Comparison of ENCODE assay signal across 11 cellular contexts in genomic region chr4:52714597-52715254, GRCh38. TPM values are rescaled to one million over a fixed set of nuclear protein-coding genes. Genes with fewer than 3 reads are reported as not detected.
DNase-seq lines count a peak whose midpoint lies in the region; ATAC-seq and TF ChIP-seq lines count a peak whose summit lies in the region.
"Had no signal": no experiment of that assay in that cellular context is flagged by ENCODE, and none has a peak within 500 bp of the region (broad histone marks: within the 10 kb centered on the region; RNA-seq: fewer than 3 reads in every experiment).

No MANE protein-coding gene starts in this region.

- no peaks in the 10 kb centered on the region for H4K20me1 ChIP-seq in DOHH2 (ENCODE audit: control insufficient read depth, insufficient read depth, low read depth, low read length)

- no peak for TF ChIP-seq CTCF in DOHH2 (IDR thresholded peaks at IDR 0.05; ENCODE audit: low read depth, low read length, poor library complexity, severe bottlenecking)

- peak overlapping the region; percentile 95 for H3K4me3 Mint-ChIP-seq in activated CD4-positive, alpha-beta memory T cell treated with anti-CD3 and anti-CD28 coated beads for 36 hours

- H3K4me3 ChIP-seq in DOHH2 (ENCODE audit: low read length): peak overlapping the region; percentile 92
- peak overlapping the region; percentile 92 for H3K4me3 ChIP-seq in HUES48 (ENCODE audit: low read depth, low read length)
- H3K4me3 ChIP-seq in iPS-20b (ENCODE audit: low read length): peak overlapping the region; percentile 95
- H3K4me3 ChIP-seq: esophagus muscularis mucosa had no signal

- H3K27ac ChIP-seq in DOHH2 (ENCODE audit: low read depth, low read length) (peak overlapping the region; percentile 90), HUES48 (ENCODE audit: low read depth, low read length) (peak overlapping the region; percentile 90), iPS-20b (ENCODE audit: low read length) (peak overlapping the region; percentile 64)

- no peaks in the 10 kb centered on the region for H3K9me3 Mint-ChIP-seq in activated CD4-positive, alpha-beta memory T cell treated with anti-CD3 and anti-CD28 coated beads for 36 hours

- H3K4me1 Mint-ChIP-seq in activated CD4-positive, alpha-beta memory T cell treated with anti-CD3 and anti-CD28 coated beads for 36 hours (ENCODE audit: low read depth): peaks cover 54% of the 10 kb centered on the region

- peaks cover 70% of the 10 kb centered on the region for H3F3A ChIP-seq in DOHH2 (ENCODE audit: control insufficient read depth, insufficient read depth)

- H3K4me1 ChIP-seq in DOHH2 (ENCODE audit: control insufficient read depth, low read length) (peaks cover 54% of the 10 kb centered on the region), HUES48 (ENCODE audit: control insufficient read depth, insufficient read depth, low read length) (peaks cover 23% of the 10 kb centered on the region), iPS-20b (ENCODE audit: insufficient read depth, low read length) (peaks cover 16% of the 10 kb centered on the region; the same call in 1 of the 2 replicates)

- intact Hi-C loops in activated CD4-positive, alpha-beta memory T cell treated with anti-CD3 and anti-CD28 coated beads for 36 hours (cut with micrococcal nuclease): loop anchor here (2.0 to 5.0 kb wide), 5 partner anchors 148 to 1348 kb away; partner anchors contain the start of genes CHIC2 and RASL11B

- H3K27me3 ChIP-seq in DOHH2 (ENCODE audit: control insufficient read depth, low read length) (no peaks in the 10 kb centered on the region), HUES48 (ENCODE audit: control insufficient read depth, insufficient read depth, low read length) (no peaks in the 10 kb centered on the region), iPS-20b (ENCODE audit: insufficient read depth, low read length) (no peaks in the 10 kb centered on the region)
- H3K27me3 ChIP-seq: esophagus muscularis mucosa had no signal

- no peaks in the 10 kb centered on the region for H3K9me3 ChIP-seq in DOHH2 (ENCODE audit: control insufficient read depth, insufficient read depth, low read length)
- H3K9me3 ChIP-seq in HUES48 (ENCODE audit: control insufficient read depth, insufficient read depth, low read length): no peaks in the 10 kb centered on the region
- no peaks in the 10 kb centered on the region for H3K9me3 ChIP-seq in iPS-20b (ENCODE audit: insufficient read depth, low read depth, low read length)
- H3K9me3 ChIP-seq: esophagus muscularis mucosa had no signal

- peaks cover 37% of the 10 kb centered on the region for H3K79me2 ChIP-seq in DOHH2 (ENCODE audit: control insufficient read depth, low read length)

- DNase-seq in activated CD4-positive, alpha-beta memory T cell treated with anti-CD3 and anti-CD28 coated beads for 36 hours: peak; percentile 25
- no peak for DNase-seq in NCI-H2196 (lab: John Stamatoyannopoulos, UW; ENCODE audit: unreplicated experiment)
- no peak for DNase-seq in iPS-NIHi7 (ENCODE audit: extremely low spot score)
- DNase-seq in pons (ENCODE audit: low spot score): no peak
- DNase-seq: NCI-H446 treated with DMSO at 0.1 percent for 48 hours had no signal

- H3K36me3 ChIP-seq in DOHH2 (ENCODE audit: control insufficient read depth, low read length): peaks cover 59% of the 10 kb centered on the region
- H3K36me3 ChIP-seq in HUES48 (ENCODE audit: control insufficient read depth, insufficient read depth, low read length): peaks cover 55% of the 10 kb centered on the region
- H3K36me3 ChIP-seq in iPS-20b (ENCODE audit: insufficient read depth, low read depth, low read length): peaks cover 54% of the 10 kb centered on the region

- peak overlapping the region; percentile 97 for H3K27ac Mint-ChIP-seq in activated CD4-positive, alpha-beta memory T cell treated with anti-CD3 and anti-CD28 coated beads for 36 hours

- H3K27me3 Mint-ChIP-seq in activated CD4-positive, alpha-beta memory T cell treated with anti-CD3 and anti-CD28 coated beads for 36 hours: no peaks in the 10 kb centered on the region

- CTCF ChIA-PET in activated CD4-positive, alpha-beta memory T cell treated with anti-CD3 and anti-CD28 coated beads for 36 hours (lab: Charles Lee): interaction anchor here (3.9 kb wide), 1 partner anchor 169 kb away, joined by 19 read pairs; no protein-coding TSS in a partner anchor

- H3K9ac ChIP-seq in HUES48 (ENCODE audit: low read depth, low read length) (peak overlapping the region; percentile 96; the same call in 1 of the 2 replicates), iPS-20b (ENCODE audit: low read depth, low read length) (peak overlapping the region; percentile 99)

- ATAC-seq in HG03025 (IDR thresholded peaks at IDR 0.05; ENCODE audit: low FRiP score, unreplicated experiment): no peak

- H3K36me3 Mint-ChIP-seq in activated CD4-positive, alpha-beta memory T cell treated with anti-CD3 and anti-CD28 coated beads for 36 hours: peaks cover 51% of the 10 kb centered on the region

- peak overlapping the region; percentile 95 for H3K4me2 ChIP-seq in DOHH2 (ENCODE audit: low read length)

- no peaks in the 10 kb centered on the region for H3K9me2 ChIP-seq in DOHH2 (replicated peaks; ENCODE audit: control insufficient read depth, low read length)

- POLR2A ChIA-PET in activated CD4-positive, alpha-beta memory T cell treated with anti-CD3 and anti-CD28 coated beads for 36 hours (lab: Charles Lee): no interaction called here

RNA-seq across cellular contexts. Expression of gene ERVMER34-1, which starts 36.5 kb away (rescaled TPM):
- under 1 TPM; 0.07 to 0.17 TPM for total RNA-seq in activated CD4-positive, alpha-beta memory T cell treated with anti-CD3 and anti-CD28 coated beads for 36 hours
- total RNA-seq: osteoblast had no signal

RNA-seq across cellular contexts. Expression of gene USP46, which starts 55.6 kb away (rescaled TPM):
- total RNA-seq in activated CD4-positive, alpha-beta memory T cell treated with anti-CD3 and anti-CD28 coated beads for 36 hours: 1 to 10 TPM; 6.2 to 7.0 TPM
